ENCODE assay signal across 1 cellular context in genomic region chrX:40109288-40110008, GRCh38.
TF ChIP-seq lines count a peak whose summit lies in the region.

No MANE protein-coding gene starts in this region.

TF ChIP-seq in GM23338, 12 proteins besides CTCF, POLR2A, EP300 and RAD21 (continued from another document):
- TF ChIP-seq, protein P1, sequence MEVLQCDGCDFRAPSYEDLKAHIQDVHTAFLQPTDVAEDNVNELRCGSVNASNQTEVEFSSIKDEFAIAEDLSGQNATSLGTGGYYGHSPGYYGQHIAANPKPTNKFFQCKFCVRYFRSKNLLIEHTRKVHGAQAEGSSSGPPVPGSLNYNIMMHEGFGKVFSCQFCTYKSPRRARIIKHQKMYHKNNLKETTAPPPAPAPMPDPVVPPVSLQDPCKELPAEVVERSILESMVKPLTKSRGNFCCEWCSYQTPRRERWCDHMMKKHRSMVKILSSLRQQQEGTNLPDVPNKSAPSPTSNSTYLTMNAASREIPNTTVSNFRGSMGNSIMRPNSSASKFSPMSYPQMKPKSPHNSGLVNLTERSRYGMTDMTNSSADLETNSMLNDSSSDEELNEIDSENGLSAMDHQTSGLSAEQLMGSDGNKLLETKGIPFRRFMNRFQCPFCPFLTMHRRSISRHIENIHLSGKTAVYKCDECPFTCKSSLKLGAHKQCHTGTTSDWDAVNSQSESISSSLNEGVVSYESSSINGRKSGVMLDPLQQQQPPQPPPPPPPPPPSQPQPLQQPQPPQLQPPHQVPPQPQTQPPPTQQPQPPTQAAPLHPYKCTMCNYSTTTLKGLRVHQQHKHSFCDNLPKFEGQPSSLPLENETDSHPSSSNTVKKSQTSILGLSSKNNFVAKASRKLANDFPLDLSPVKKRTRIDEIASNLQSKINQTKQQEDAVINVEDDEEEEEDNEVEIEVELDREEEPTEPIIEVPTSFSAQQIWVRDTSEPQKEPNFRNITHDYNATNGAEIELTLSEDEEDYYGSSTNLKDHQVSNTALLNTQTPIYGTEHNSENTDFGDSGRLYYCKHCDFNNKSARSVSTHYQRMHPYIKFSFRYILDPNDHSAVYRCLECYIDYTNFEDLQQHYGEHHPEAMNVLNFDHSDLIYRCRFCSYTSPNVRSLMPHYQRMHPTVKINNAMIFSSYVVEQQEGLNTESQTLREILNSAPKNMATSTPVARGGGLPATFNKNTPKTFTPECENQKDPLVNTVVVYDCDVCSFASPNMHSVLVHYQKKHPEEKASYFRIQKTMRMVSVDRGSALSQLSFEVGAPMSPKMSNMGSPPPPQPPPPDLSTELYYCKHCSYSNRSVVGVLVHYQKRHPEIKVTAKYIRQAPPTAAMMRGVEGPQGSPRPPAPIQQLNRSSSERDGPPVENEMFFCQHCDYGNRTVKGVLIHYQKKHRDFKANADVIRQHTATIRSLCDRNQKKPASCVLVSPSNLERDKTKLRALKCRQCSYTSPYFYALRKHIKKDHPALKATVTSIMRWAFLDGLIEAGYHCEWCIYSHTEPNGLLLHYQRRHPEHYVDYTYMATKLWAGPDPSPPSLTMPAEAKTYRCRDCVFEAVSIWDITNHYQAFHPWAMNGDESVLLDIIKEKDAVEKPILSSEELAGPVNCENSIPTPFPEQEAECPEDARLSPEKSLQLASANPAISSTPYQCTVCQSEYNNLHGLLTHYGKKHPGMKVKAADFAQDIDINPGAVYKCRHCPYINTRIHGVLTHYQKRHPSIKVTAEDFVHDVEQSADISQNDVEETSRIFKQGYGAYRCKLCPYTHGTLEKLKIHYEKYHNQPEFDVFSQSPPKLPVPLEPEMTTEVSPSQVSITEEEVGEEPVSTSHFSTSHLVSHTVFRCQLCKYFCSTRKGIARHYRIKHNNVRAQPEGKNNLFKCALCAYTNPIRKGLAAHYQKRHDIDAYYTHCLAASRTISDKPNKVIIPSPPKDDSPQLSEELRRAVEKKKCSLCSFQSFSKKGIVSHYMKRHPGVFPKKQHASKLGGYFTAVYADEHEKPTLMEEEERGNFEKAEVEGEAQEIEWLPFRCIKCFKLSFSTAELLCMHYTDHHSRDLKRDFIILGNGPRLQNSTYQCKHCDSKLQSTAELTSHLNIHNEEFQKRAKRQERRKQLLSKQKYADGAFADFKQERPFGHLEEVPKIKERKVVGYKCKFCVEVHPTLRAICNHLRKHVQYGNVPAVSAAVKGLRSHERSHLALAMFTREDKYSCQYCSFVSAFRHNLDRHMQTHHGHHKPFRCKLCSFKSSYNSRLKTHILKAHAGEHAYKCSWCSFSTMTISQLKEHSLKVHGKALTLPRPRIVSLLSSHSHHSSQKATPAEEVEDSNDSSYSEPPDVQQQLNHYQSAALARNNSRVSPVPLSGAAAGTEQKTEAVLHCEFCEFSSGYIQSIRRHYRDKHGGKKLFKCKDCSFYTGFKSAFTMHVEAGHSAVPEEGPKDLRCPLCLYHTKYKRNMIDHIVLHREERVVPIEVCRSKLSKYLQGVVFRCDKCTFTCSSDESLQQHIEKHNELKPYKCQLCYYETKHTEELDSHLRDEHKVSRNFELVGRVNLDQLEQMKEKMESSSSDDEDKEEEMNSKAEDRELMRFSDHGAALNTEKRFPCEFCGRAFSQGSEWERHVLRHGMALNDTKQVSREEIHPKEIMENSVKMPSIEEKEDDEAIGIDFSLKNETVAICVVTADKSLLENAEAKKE (CRISPR knock-in tag; IDR thresholded peaks at IDR 0.05): no peak
- TF ChIP-seq STAT1 (IDR thresholded peaks at IDR 0.05; ENCODE audit: unreplicated experiment): no peak
